Comparison of ENCODE assay signal across 1 cellular context in the genomic region with DNA sequence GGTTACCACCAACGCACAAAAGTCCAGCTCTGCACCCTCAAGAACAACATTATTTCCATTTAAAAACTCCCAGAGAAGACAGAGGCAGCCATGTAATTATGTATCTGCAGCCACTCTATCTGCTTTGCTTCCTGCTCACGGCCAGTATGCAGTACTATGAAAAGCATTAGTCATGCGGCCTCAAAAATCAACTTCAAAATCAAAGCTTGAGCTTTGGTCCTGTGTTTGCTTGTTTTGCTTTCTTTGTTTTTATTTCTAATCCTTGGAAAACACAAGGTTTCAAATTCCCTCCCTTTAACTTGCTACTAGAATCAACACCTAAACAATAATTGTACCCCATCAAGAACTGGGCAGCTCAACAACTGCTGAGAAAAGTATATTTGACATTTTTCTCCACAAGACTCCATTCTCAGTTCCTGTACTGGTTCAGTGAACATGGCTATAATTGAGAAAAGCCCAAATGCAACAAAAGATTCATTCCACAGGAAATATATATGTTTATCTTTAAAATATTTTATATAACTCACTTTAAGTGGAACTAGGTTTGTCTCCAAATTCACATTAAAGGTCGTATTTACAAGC.
TF ChIP-seq lines count a peak whose summit lies in the region.

No MANE protein-coding gene starts in this region.

TF ChIP-seq in GM12878, 131 proteins besides CTCF, POLR2A, EP300 and RAD21 (continued from another document):
- TF ChIP-seq POLR2AphosphoS2 (IDR thresholded peaks at IDR 0.05; ENCODE audit: low read depth, low read length) = no peak
- TF ChIP-seq, protein P1, sequence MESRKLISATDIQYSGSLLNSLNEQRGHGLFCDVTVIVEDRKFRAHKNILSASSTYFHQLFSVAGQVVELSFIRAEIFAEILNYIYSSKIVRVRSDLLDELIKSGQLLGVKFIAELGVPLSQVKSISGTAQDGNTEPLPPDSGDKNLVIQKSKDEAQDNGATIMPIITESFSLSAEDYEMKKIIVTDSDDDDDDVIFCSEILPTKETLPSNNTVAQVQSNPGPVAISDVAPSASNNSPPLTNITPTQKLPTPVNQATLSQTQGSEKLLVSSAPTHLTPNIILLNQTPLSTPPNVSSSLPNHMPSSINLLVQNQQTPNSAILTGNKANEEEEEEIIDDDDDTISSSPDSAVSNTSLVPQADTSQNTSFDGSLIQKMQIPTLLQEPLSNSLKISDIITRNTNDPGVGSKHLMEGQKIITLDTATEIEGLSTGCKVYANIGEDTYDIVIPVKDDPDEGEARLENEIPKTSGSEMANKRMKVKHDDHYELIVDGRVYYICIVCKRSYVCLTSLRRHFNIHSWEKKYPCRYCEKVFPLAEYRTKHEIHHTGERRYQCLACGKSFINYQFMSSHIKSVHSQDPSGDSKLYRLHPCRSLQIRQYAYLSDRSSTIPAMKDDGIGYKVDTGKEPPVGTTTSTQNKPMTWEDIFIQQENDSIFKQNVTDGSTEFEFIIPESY (IDR thresholded peaks at IDR 0.05) = no peak
- no peak for TF ChIP-seq PAX8 (IDR thresholded peaks at IDR 0.05)
